8 cellular contexts compared by ENCODE assay signal in the genomic region with DNA sequence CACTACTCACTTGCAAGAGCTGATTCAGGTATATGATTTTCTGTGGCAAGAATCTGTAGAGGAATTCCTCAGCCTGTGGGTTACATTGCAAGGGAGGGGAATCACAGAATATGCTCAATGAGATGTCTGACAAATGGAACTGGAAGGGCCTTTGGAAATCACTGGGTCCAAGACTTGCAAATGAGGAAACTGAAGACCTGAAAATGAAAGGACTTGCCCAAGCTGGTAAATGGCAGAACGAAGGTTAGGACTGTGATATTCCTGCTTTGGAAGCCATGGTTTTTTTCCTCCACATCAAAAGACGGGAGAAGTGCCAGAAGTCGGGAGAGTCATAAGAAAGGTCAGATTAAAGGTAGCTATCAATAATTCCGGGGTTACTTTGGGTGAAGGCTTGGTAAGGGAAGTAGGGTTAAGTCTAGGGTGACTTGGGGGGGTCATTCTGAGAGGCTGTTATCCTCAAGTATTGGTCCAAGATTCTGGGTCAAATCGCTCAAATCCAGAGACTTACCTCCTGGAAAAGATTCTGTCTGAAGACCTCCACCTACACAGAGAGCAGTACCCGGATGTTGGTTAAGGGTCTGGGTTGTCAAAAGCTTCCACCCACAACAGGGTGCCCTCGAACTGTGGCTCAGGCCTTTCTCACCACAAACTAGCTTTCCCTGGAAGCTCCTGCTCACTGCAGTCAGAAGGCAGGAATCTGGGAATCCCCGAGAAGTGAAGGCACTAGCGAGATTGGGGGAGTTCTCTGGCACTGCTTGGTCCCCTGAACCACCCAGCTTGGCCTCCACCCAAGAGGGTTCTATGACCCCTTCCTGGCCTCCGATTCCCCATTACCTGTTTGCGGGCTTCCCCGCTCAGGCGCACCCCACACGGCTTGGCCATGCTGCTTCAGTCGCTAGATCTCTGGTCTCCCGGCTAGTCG. TPM values are rescaled to one million over a fixed set of nuclear protein-coding genes. Genes with fewer than 3 reads are reported as not detected.
DNase-seq lines count a peak whose midpoint lies in the region; ATAC-seq and TF ChIP-seq lines count a peak whose summit lies in the region.

TSS of gene PSME2 (minus strand) at position 911 of the 922 bp plus-strand sequence. CDS start at position 882, 29 bp downstream.

- H3K27ac Mint-ChIP-seq in CD4-positive, CD25-positive, alpha-beta regulatory T cell = peak within 1 kb of the TSS; percentile 92 to 98 (median 97)

- H3K36me3 ChIP-seq in CD4-positive, CD25-positive, alpha-beta regulatory T cell (ENCODE audit: control insufficient read depth, insufficient read depth, low read length) = peaks cover 32% of the 10 kb centered on the region
- peaks cover 43% of the 10 kb centered on the region for H3K36me3 ChIP-seq in HUES64 (ENCODE audit: insufficient read depth, low read length)
- H3K36me3 ChIP-seq in adipocyte (ENCODE audit: control insufficient read depth, insufficient read depth, low read length, severe bottlenecking) = peaks cover 19% of the 10 kb centered on the region
- peaks cover 5 to 35% (median 21%) of the 10 kb centered on the region in 4 donors for H3K36me3 ChIP-seq in sigmoid colon

- peak in 1 of 2 donors; percentile 26 for TF ChIP-seq POLR2A in sigmoid colon (IDR thresholded peaks at IDR 0.05)

- no peak for TF ChIP-seq CTCF in sigmoid colon (IDR thresholded peaks at IDR 0.05)

- no peaks in the 10 kb centered on the region for H3K27me3 ChIP-seq in CD4-positive, CD25-positive, alpha-beta regulatory T cell (ENCODE audit: control insufficient read depth, insufficient read depth, low read length)
- no peaks in the 10 kb centered on the region for H3K27me3 ChIP-seq in HUES64 (ENCODE audit: insufficient read depth, low read length)
- no peaks in the 10 kb centered on the region for H3K27me3 ChIP-seq in adipocyte (replicated peaks; ENCODE audit: control insufficient read depth, insufficient read depth, low read length)
- H3K27me3 ChIP-seq in sigmoid colon = no peaks in the 10 kb centered on the region

- ATAC-seq in CD4-positive, CD25-positive, alpha-beta regulatory T cell (ENCODE audit: low read depth in 2 of 2) = no peak
- ATAC-seq in HG03139 (IDR thresholded peaks at IDR 0.05; ENCODE audit: unreplicated experiment) (no peak), HG02981 (IDR thresholded peaks at IDR 0.05; ENCODE audit: unreplicated experiment) (no peak)

- peak in 1 of 3 donors; percentile 43 for DNase-seq in CD4-positive, CD25-positive, alpha-beta regulatory T cell
- DNase-seq in adipocyte (ENCODE audit: low read depth) (no peak), hepatic stellate cell (ENCODE audit: low spot score) (peak; percentile 61), sigmoid colon (no peak), KG1 (lab: John Stamatoyannopoulos, UW) (no peak)

- H3K9me3 Mint-ChIP-seq in CD4-positive, CD25-positive, alpha-beta regulatory T cell = no peaks in the 10 kb centered on the region

- peak within 1 kb of the TSS; percentile 98 to 100 (median 100) for H3K4me3 Mint-ChIP-seq in CD4-positive, CD25-positive, alpha-beta regulatory T cell

- intact Hi-C loops in sigmoid colon (cut with DNase I) = loop anchor here (2.0 to 10.0 kb wide), 4 partner anchors 15 to 841 kb away; partner anchors contain the start of genes BCL2L2, GMPR2, IRF9 and NEDD8

- peaks cover 12% of the 10 kb centered on the region for H3K36me3 Mint-ChIP-seq in CD4-positive, CD25-positive, alpha-beta regulatory T cell

- H3K9ac ChIP-seq in HUES64 (ENCODE audit: low read depth, low read length) (peak within 1 kb of the TSS; percentile 83), adipocyte (ENCODE audit: low read length) (peak within 1 kb of the TSS; percentile 95)

- no peaks in the 10 kb centered on the region for H3K9me3 ChIP-seq in CD4-positive, CD25-positive, alpha-beta regulatory T cell (ENCODE audit: control insufficient read depth in 2 of 2, low read length in 2 of 2)
- H3K9me3 ChIP-seq in HUES64 (ENCODE audit: insufficient read depth, low read depth, low read length) (no peaks in the 10 kb centered on the region), adipocyte (ENCODE audit: control insufficient read depth, low read length) (no peaks in the 10 kb centered on the region), sigmoid colon (no peaks in the 10 kb centered on the region)

- no peaks in the 10 kb centered on the region for H3K27me3 Mint-ChIP-seq in CD4-positive, CD25-positive, alpha-beta regulatory T cell

- peak within 1 kb of the TSS; percentile 92 for H3K27ac ChIP-seq in CD4-positive, CD25-positive, alpha-beta regulatory T cell (ENCODE audit: insufficient read depth, low read length, poor library complexity, severe bottlenecking)
- H3K27ac ChIP-seq in HUES64 (ENCODE audit: low read depth, low read length) (peak within 1 kb of the TSS; percentile 54), sigmoid colon (peak within 1 kb of the TSS; percentile 92 to 96 (median 95))

- peak within 1 kb of the TSS; percentile 96 for H3K4me3 ChIP-seq in CD4-positive, CD25-positive, alpha-beta regulatory T cell (ENCODE audit: low read depth, low read length)
- H3K4me3 ChIP-seq in HUES64 (ENCODE audit: low read length) (peak within 1 kb of the TSS; percentile 92), adipocyte (ENCODE audit: low read length) (peak within 1 kb of the TSS; percentile 97), sigmoid colon (peak within 1 kb of the TSS; percentile 58 to 98 (median 77))

- no peak for TF ChIP-seq EP300 in sigmoid colon (IDR thresholded peaks at IDR 0.05)

- H3K4me1 ChIP-seq in CD4-positive, CD25-positive, alpha-beta regulatory T cell (ENCODE audit: control insufficient read depth, insufficient read depth, low read length, poor library complexity, severe bottlenecking) = peaks cover 54% of the 10 kb centered on the region
- peaks cover 10% of the 10 kb centered on the region; the same call in 1 of the 2 replicates for H3K4me1 ChIP-seq in HUES64 (ENCODE audit: insufficient read depth, low read length)
- peaks cover 36% of the 10 kb centered on the region for H3K4me1 ChIP-seq in adipocyte (ENCODE audit: control insufficient read depth, insufficient read depth, low read length)
- H3K4me1 ChIP-seq in sigmoid colon = peaks cover 0 to 52% (median 37%) of the 10 kb centered on the region in 4 donors

- peaks cover 0 to 77% (median 45%) of the 10 kb centered on the region in 4 donors for H3K4me1 Mint-ChIP-seq in CD4-positive, CD25-positive, alpha-beta regulatory T cell

- whole genome bisulfite sequencing in HUES64 = 21% methylated on average over 15 of the region's 17 CpGs
- WGBS in sigmoid colon, 2 donors = 2 to 7% methylated on average over 17 of the region's 17 CpGs

RNA-seq across cellular contexts. Expression of gene PSME2, which starts in this region (rescaled TPM):
- 167 TPM for total RNA-seq in CD4-positive, CD25-positive, alpha-beta regulatory T cell
- 100 to 1,000 TPM; 346 to 603 (median 466) TPM for polyA plus RNA-seq in CD4-positive, CD25-positive, alpha-beta regulatory T cell
- 80.0 TPM for polyA plus RNA-seq in HUES64 (2013, experiment 1 of 2)
- 87.1 TPM for polyA plus RNA-seq in HUES64 (2013, experiment 2 of 2)
- total RNA-seq in sigmoid colon = 10 to 100 TPM; 26.2 to 43.5 (median 34.5) TPM
- 100 to 1,000 TPM; 228 to 485 (median 356) TPM for polyA plus RNA-seq in sigmoid colon
